Comparison of ENCODE assay signal across 1 cellular context in the genomic region with DNA sequence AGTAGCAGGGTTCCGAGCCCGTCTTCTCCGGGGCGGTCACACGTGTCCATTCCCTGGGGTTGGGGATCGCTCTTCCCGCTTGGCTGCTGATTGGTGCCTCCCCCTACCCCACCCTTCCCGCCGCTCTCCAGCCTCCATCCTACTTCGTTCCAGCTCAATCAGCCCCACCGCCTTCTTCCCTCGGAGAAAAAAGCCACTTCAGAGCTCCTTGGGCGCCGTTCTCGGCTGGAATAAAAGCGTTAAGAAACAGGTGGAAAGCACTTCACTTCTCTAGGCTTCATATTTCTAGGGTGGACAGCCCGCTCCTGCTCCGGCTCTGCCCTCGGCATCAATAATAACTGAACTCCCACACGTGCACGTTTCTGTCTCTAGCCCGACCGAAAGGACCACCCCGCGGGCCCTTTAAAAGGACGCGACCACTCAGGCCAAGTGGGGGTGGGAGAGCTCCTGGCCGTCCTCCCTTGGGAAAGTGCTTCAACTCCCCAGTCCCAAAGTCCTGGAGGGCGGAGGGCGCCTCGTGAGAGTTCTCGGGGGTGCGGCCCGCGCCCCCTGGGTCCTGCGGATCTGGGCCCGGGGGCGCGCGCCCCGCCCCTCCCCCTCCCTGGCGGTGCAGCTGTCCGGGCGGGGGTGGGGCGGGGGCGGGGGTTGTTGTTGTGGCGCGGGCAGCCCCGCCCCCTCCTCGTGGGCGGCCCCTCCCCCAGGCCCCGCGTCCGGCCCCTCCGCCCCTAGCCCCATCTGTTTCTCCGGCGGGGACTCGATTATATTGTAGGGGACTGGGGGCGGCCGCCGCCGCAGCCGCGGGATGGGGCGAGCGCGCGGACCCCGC.
TF ChIP-seq lines count a peak whose summit lies in the region.

A gene (plus strand): TSS at position 734 of the 826 bp plus-strand sequence. CDS start 324 bp downstream, outside the sequence.

TF ChIP-seq in HEK293, 187 proteins besides CTCF, POLR2A, EP300 and RAD21 (continued from another document):
- TF ChIP-seq ZXDB (tag by site-specific recombination; IDR thresholded peaks at IDR 0.05) (peak; percentile 89), ZNF548 (tag by site-specific recombination; IDR thresholded peaks at IDR 0.05) (no peak), ZNF426 (tag by site-specific recombination; IDR thresholded peaks at IDR 0.05) (no peak), KLF10 (tag by site-specific recombination; IDR thresholded peaks at IDR 0.05) (peak; percentile 98), BCL11A (tag by site-specific recombination; IDR thresholded peaks at IDR 0.05; ENCODE audit: low read depth) (0 out of 2 replicates have a peak, but pooled peaks have one; percentile 43), ZNF433 (tag by site-specific recombination; IDR thresholded peaks at IDR 0.05; ENCODE audit: low read depth) (no peak), ZNF366 (tag by site-specific recombination; conservative IDR thresholded peaks at IDR 0.05) (no peak; the same call in 1 of the 2 replicates), ZNF184 (tag by site-specific recombination; IDR thresholded peaks at IDR 0.05) (no peak), ZNF211 (tag by site-specific recombination; IDR thresholded peaks at IDR 0.05; ENCODE audit: low read depth) (no peak), ZFP3 (tag by site-specific recombination; IDR thresholded peaks at IDR 0.05; ENCODE audit: low read depth) (no peak), ZBTB1 (tag by site-specific recombination; IDR thresholded peaks at IDR 0.05) (no peak), ZNF391 (tag by site-specific recombination; IDR thresholded peaks at IDR 0.05; ENCODE audit: borderline replicate concordance, low read depth) (0 out of 2 replicates have a peak, but pooled peaks have one; percentile 41), ZNF558 (tag by site-specific recombination; IDR thresholded peaks at IDR 0.05) (no peak), ZNF394 (tag by site-specific recombination; IDR thresholded peaks at IDR 0.05; ENCODE audit: borderline replicate concordance) (0 out of 2 replicates have a peak, but pooled peaks have one; percentile 9), ZNF610 (tag by site-specific recombination; IDR thresholded peaks at IDR 0.05; ENCODE audit: borderline replicate concordance) (peak; percentile 85), KLF16 (tag by site-specific recombination; IDR thresholded peaks at IDR 0.05) (0 out of 2 replicates have a peak, but pooled peaks have one; percentile 63), ZBTB17 (tag by site-specific recombination; IDR thresholded peaks at IDR 0.05) (peak; percentile 91), KLF8 (tag by site-specific recombination; IDR thresholded peaks at IDR 0.05) (peak; percentile 79), ZNF274 (IDR thresholded peaks at IDR 0.05; ENCODE audit: low read length) (no peak), ZNF274 (tag by site-specific recombination; IDR thresholded peaks at IDR 0.05; ENCODE audit: borderline replicate concordance) (no peak), GLIS1 (tag by site-specific recombination; IDR thresholded peaks at IDR 0.05) (peak; percentile 14), ZNF701 (tag by site-specific recombination; IDR thresholded peaks at IDR 0.05) (no peak), ZNF146 (tag by site-specific recombination; IDR thresholded peaks at IDR 0.05) (no peak), SP7 (tag by site-specific recombination; IDR thresholded peaks at IDR 0.05) (peak; percentile 65; the same call in 1 of the 2 replicates), ZNF76 (tag by site-specific recombination; IDR thresholded peaks at IDR 0.05; ENCODE audit: borderline replicate concordance, low read depth) (peak; percentile 16; the same call in 1 of the 2 replicates), ZNF629 (tag by site-specific recombination; IDR thresholded peaks at IDR 0.05) (peak; percentile 45), ZNF37A (tag by site-specific recombination; IDR thresholded peaks at IDR 0.05) (no peak), YY2 (tag by site-specific recombination; IDR thresholded peaks at IDR 0.05) (no peak), ZBTB8A (tag by site-specific recombination; IDR thresholded peaks at IDR 0.05) (peak; percentile 80)
- TF ChIP-seq, protein P1, sequence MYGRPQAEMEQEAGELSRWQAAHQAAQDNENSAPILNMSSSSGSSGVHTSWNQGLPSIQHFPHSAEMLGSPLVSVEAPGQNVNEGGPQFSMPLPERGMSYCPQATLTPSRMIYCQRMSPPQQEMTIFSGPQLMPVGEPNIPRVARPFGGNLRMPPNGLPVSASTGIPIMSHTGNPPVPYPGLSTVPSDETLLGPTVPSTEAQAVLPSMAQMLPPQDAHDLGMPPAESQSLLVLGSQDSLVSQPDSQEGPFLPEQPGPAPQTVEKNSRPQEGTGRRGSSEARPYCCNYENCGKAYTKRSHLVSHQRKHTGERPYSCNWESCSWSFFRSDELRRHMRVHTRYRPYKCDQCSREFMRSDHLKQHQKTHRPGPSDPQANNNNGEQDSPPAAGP (tag by site-specific recombination; IDR thresholded peaks at IDR 0.05), result peak; percentile 14; the same call in 1 of the 2 replicates
- TF ChIP-seq, protein P2, sequence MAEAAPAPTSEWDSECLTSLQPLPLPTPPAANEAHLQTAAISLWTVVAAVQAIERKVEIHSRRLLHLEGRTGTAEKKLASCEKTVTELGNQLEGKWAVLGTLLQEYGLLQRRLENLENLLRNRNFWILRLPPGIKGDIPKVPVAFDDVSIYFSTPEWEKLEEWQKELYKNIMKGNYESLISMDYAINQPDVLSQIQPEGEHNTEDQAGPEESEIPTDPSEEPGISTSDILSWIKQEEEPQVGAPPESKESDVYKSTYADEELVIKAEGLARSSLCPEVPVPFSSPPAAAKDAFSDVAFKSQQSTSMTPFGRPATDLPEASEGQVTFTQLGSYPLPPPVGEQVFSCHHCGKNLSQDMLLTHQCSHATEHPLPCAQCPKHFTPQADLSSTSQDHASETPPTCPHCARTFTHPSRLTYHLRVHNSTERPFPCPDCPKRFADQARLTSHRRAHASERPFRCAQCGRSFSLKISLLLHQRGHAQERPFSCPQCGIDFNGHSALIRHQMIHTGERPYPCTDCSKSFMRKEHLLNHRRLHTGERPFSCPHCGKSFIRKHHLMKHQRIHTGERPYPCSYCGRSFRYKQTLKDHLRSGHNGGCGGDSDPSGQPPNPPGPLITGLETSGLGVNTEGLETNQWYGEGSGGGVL (tag by site-specific recombination; IDR thresholded peaks at IDR 0.05), result 0 out of 2 replicates have a peak, but pooled peaks have one; percentile 70
- TF ChIP-seq, protein P3, sequence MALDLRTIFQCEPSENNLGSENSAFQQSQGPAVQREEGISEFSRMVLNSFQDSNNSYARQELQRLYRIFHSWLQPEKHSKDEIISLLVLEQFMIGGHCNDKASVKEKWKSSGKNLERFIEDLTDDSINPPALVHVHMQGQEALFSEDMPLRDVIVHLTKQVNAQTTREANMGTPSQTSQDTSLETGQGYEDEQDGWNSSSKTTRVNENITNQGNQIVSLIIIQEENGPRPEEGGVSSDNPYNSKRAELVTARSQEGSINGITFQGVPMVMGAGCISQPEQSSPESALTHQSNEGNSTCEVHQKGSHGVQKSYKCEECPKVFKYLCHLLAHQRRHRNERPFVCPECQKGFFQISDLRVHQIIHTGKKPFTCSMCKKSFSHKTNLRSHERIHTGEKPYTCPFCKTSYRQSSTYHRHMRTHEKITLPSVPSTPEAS (tag by site-specific recombination; IDR thresholded peaks at IDR 0.05), result no peak
- TF ChIP-seq, protein P4, sequence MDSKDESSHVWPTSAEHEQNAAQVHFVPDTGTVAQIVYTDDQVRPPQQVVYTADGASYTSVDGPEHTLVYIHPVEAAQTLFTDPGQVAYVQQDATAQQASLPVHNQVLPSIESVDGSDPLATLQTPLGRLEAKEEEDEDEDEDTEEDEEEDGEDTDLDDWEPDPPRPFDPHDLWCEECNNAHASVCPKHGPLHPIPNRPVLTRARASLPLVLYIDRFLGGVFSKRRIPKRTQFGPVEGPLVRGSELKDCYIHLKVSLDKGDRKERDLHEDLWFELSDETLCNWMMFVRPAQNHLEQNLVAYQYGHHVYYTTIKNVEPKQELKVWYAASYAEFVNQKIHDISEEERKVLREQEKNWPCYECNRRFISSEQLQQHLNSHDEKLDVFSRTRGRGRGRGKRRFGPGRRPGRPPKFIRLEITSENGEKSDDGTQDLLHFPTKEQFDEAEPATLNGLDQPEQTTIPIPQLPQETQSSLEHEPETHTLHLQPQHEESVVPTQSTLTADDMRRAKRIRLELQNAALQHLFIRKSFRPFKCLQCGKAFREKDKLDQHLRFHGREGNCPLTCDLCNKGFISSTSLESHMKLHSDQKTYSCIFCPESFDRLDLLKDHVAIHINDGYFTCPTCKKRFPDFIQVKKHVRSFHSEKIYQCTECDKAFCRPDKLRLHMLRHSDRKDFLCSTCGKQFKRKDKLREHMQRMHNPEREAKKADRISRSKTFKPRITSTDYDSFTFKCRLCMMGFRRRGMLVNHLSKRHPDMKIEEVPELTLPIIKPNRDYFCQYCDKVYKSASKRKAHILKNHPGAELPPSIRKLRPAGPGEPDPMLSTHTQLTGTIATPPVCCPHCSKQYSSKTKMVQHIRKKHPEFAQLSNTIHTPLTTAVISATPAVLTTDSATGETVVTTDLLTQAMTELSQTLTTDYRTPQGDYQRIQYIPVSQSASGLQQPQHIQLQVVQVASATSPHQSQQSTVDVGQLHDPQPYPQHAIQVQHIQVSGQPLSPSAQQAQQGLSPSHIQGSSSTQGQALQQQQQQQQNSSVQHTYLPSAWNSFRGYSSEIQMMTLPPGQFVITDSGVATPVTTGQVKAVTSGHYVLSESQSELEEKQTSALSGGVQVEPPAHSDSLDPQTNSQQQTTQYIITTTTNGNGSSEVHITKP (tag by site-specific recombination; IDR thresholded peaks at IDR 0.05), result peak; percentile 93
